In genomic region chr6:3232017-3232838, GRCh38 we compare ENCODE assay signal across 9 cellular contexts. TPM values are rescaled to one million over a fixed set of nuclear protein-coding genes. Genes with fewer than 3 reads are reported as not detected.
A peak's percentile ranks its signal among the peaks of the same experiment; 100 is the strongest.
DNase-seq lines count a peak whose midpoint lies in the region; ATAC-seq and TF ChIP-seq lines count a peak whose summit lies in the region.
"Had no signal": no experiment of that assay in that cellular context is flagged by ENCODE, and none has a peak within 500 bp of the region (broad histone marks: within the 10 kb centered on the region; RNA-seq: fewer than 3 reads in every experiment).

No MANE protein-coding gene starts in this region.

- H3K27ac Mint-ChIP-seq in activated naive CD8-positive, alpha-beta T cell: no peak overlapping the region
- H3K27ac Mint-ChIP-seq in activated naive CD8-positive, alpha-beta T cell treated with anti-CD3 and anti-CD28 coated beads for 36 hours: no peak overlapping the region
- no peak overlapping the region for H3K27ac Mint-ChIP-seq in activated naive CD8-positive, alpha-beta T cell treated with anti-CD3 and anti-CD28 coated beads, Interleukin-2, amount 50 U/mL, for 24 hours

- no peak for TF ChIP-seq POLR2A in transverse colon (IDR thresholded peaks at IDR 0.05)

- H3K27me3 Mint-ChIP-seq in activated naive CD8-positive, alpha-beta T cell: peaks cover 59% of the 10 kb centered on the region
- peaks cover 95% of the 10 kb centered on the region for H3K27me3 Mint-ChIP-seq in activated naive CD8-positive, alpha-beta T cell treated with anti-CD3 and anti-CD28 coated beads for 36 hours
- H3K27me3 Mint-ChIP-seq in activated naive CD8-positive, alpha-beta T cell treated with anti-CD3 and anti-CD28 coated beads, Interleukin-2, amount 50 U/mL, for 24 hours: peaks cover 83% of the 10 kb centered on the region

- WGBS in transverse colon (ENCODE audit: low coverage in 1 of 2), 2 donors: 19 to 37% methylated on average over 10 to 22 of the region's 22 CpGs

- H3K36me3 Mint-ChIP-seq in activated naive CD8-positive, alpha-beta T cell: peaks cover 2% of the 10 kb centered on the region
- no peaks in the 10 kb centered on the region for H3K36me3 Mint-ChIP-seq in activated naive CD8-positive, alpha-beta T cell treated with anti-CD3 and anti-CD28 coated beads for 36 hours
- H3K36me3 Mint-ChIP-seq in activated naive CD8-positive, alpha-beta T cell treated with anti-CD3 and anti-CD28 coated beads, Interleukin-2, amount 50 U/mL, for 24 hours (ENCODE audit: low read depth): no peaks in the 10 kb centered on the region

- H3K4me3 ChIP-seq in astrocyte of the spinal cord (ENCODE audit: low read depth, low read length) (peak overlapping the region; percentile 63), lower lobe of right lung (peak overlapping the region; percentile 58), transverse colon (peak overlapping the region; percentile 17 to 56 (median 37))

- peak overlapping the region; percentile 75 for H3K4me3 Mint-ChIP-seq in activated naive CD8-positive, alpha-beta T cell
- no peak overlapping the region for H3K4me3 Mint-ChIP-seq in activated naive CD8-positive, alpha-beta T cell treated with anti-CD3 and anti-CD28 coated beads for 36 hours
- no peak overlapping the region for H3K4me3 Mint-ChIP-seq in activated naive CD8-positive, alpha-beta T cell treated with anti-CD3 and anti-CD28 coated beads, Interleukin-2, amount 50 U/mL, for 24 hours

- H3K9me3 ChIP-seq in lower lobe of right lung (no peaks in the 10 kb centered on the region), transverse colon (no peaks in the 10 kb centered on the region)

- intact Hi-C loops in lower lobe of right lung (cut with DNase I): no loop called here
- intact Hi-C loops in transverse colon (cut with DNase I; ENCODE audit: low total_unique reads): no loop called here

- no peak for TF ChIP-seq EP300 in transverse colon (IDR thresholded peaks at IDR 0.05; ENCODE audit: low read depth)

- peaks cover 48% of the 10 kb centered on the region for H3K4me1 ChIP-seq in lower lobe of right lung
- H3K4me1 ChIP-seq in transverse colon: peaks cover 16 to 50% (median 45%) of the 10 kb centered on the region in 4 donors

- no peak for ATAC-seq in lower lobe of right lung
- ATAC-seq in HG03460 (IDR thresholded peaks at IDR 0.05; ENCODE audit: unreplicated experiment): no peak
- no peak for ATAC-seq in GM21381 (IDR thresholded peaks at IDR 0.05; ENCODE audit: unreplicated experiment)
- ATAC-seq in activated naive CD8-positive, alpha-beta T cell treated with anti-CD3 and anti-CD28 coated beads, Interleukin-2, amount 50 U/mL, for 24 hours: no peak

- TF ChIP-seq CTCF in astrocyte of the spinal cord (IDR thresholded peaks at IDR 0.05; ENCODE audit: low read depth, low read length) (no peak), lower lobe of right lung (IDR thresholded peaks at IDR 0.05) (no peak), transverse colon (IDR thresholded peaks at IDR 0.05) (no peak)

- no peak for DNase-seq in activated naive CD8-positive, alpha-beta T cell treated with anti-CD3 and anti-CD28 coated beads for 36 hours
- DNase-seq in astrocyte of the spinal cord (ENCODE audit: low read depth, low spot score) (no peak), lower lobe of right lung (no peak), transverse colon (no peak)
- DNase-seq in activated naive CD8-positive, alpha-beta T cell treated with anti-CD3 and anti-CD28 coated beads, Interleukin-2, amount 50 U/mL, for 24 hours: no peak

- no peaks in the 10 kb centered on the region for H3K9me3 Mint-ChIP-seq in activated naive CD8-positive, alpha-beta T cell (ENCODE audit: low read depth)
- no peaks in the 10 kb centered on the region for H3K9me3 Mint-ChIP-seq in activated naive CD8-positive, alpha-beta T cell treated with anti-CD3 and anti-CD28 coated beads for 36 hours
- no peaks in the 10 kb centered on the region for H3K9me3 Mint-ChIP-seq in activated naive CD8-positive, alpha-beta T cell treated with anti-CD3 and anti-CD28 coated beads, Interleukin-2, amount 50 U/mL, for 24 hours

- no peak overlapping the region for H3K27ac ChIP-seq in lower lobe of right lung
- H3K27ac ChIP-seq in transverse colon: peak overlapping the region; percentile 65 to 83 (median 72)
- H3K27ac ChIP-seq: VCaP had no signal

- in situ Hi-C loops in astrocyte of the spinal cord (cut with HindIII; ENCODE audit: low sequenced_read_pairs): no loop called here
- in situ Hi-C loops in transverse colon (cut with MboI; ENCODE audit: low pct_ligation_motif_present in 1 of 4, low pct_unique_long_range_greater_than_20kb in 1 of 4, low sequenced_read_pairs in 3 of 4): no loop called here

- H3K4me1 Mint-ChIP-seq in activated naive CD8-positive, alpha-beta T cell (ENCODE audit: low read depth): peaks cover 41% of the 10 kb centered on the region
- peaks cover 33% of the 10 kb centered on the region for H3K4me1 Mint-ChIP-seq in activated naive CD8-positive, alpha-beta T cell treated with anti-CD3 and anti-CD28 coated beads for 36 hours
- H3K4me1 Mint-ChIP-seq in activated naive CD8-positive, alpha-beta T cell treated with anti-CD3 and anti-CD28 coated beads, Interleukin-2, amount 50 U/mL, for 24 hours: peaks cover 42% of the 10 kb centered on the region

- H3K36me3 ChIP-seq in lower lobe of right lung: no peaks in the 10 kb centered on the region
- H3K36me3 ChIP-seq in transverse colon: no peaks in the 10 kb centered on the region

- H3K27me3 ChIP-seq in lower lobe of right lung (ENCODE audit: low read depth) (peaks cover 88% of the 10 kb centered on the region), transverse colon (peaks cover 97% of the 10 kb centered on the region)

RNA-seq across cellular contexts. Expression of gene TUBB2B, which starts 4.8 kb away (rescaled TPM):
- under 1 TPM; 0.25 to 0.28 TPM for total RNA-seq in activated naive CD8-positive, alpha-beta T cell treated with anti-CD3 and anti-CD28 coated beads for 36 hours
- total RNA-seq in lower lobe of right lung: 0.59 TPM
- 10 to 100 TPM in 2 of 4 donors, 1 to 10 TPM in 2; 2.9 to 14.9 (median 9.4) TPM for total RNA-seq in transverse colon

RNA-seq across cellular contexts. Expression of gene PSMG4, which starts 26.5 kb away (rescaled TPM):
- 10 to 100 TPM; 36.4 to 38.1 TPM for total RNA-seq in activated naive CD8-positive, alpha-beta T cell treated with anti-CD3 and anti-CD28 coated beads for 36 hours
- total RNA-seq in lower lobe of right lung: 19.1 TPM
- 10 to 100 TPM; 10.1 to 22.7 (median 16.7) TPM for total RNA-seq in transverse colon
